Comparison of ENCODE assay signal across 8 cellular contexts in genomic region chr13:63636231-63636993, GRCh38.
A peak's percentile ranks its signal among the peaks of the same experiment; 100 is the strongest.
DNase-seq lines count a peak whose midpoint lies in the region; ATAC-seq and TF ChIP-seq lines count a peak whose summit lies in the region.

No MANE protein-coding gene starts in this region.

- no peaks in the 10 kb centered on the region for H3K4me1 Mint-ChIP-seq in effector memory CD8-positive, alpha-beta T cell (ENCODE audit: low read depth in 2 of 2)

- no peak for TF ChIP-seq POLR2A in tibial nerve (IDR thresholded peaks at IDR 0.05)

- DNase-seq in NCI-H748 (lab: John Stamatoyannopoulos, UW; ENCODE audit: unreplicated experiment) (peak; percentile 89), epithelial cell of esophagus (ENCODE audit: low read depth) (no peak), NCI-H128 (lab: John Stamatoyannopoulos, UW; ENCODE audit: unreplicated experiment) (no peak), cardiac septum (ENCODE audit: low spot score) (no peak), tibial nerve (ENCODE audit: low spot score in 2 of 2) (no peak)
- DNase-seq in effector memory CD8-positive, alpha-beta T cell, result no peak

- TF ChIP-seq CTCF in epithelial cell of esophagus (IDR thresholded peaks at IDR 0.05; ENCODE audit: insufficient read depth, low read depth, low read length, missing control alignments) (peak; percentile 9), tibial nerve (IDR thresholded peaks at IDR 0.05) (no peak)

- no peaks in the 10 kb centered on the region for H3K36me3 Mint-ChIP-seq in effector memory CD8-positive, alpha-beta T cell (ENCODE audit: insufficient read depth)

- no peaks in the 10 kb centered on the region for H3K36me3 ChIP-seq in tibial nerve

- H3K4me3 ChIP-seq in epithelial cell of esophagus (ENCODE audit: low read length) (no peak overlapping the region), tibial nerve (peak overlapping the region in 2 of 4 donors; percentile 2)

- peaks cover 0 to 3% (median 0%) of the 10 kb centered on the region in 4 donors for H3K4me1 ChIP-seq in tibial nerve

- no peak overlapping the region for H3K27ac Mint-ChIP-seq in effector memory CD8-positive, alpha-beta T cell

- intact Hi-C loops in cardiac septum (cut with DNase I), result no loop called here

- TF ChIP-seq EP300 in tibial nerve (IDR thresholded peaks at IDR 0.05), result no peak

- H3K9me3 Mint-ChIP-seq in effector memory CD8-positive, alpha-beta T cell, result peaks cover 0 to 6% of the 10 kb centered on the region in 2 donors

- no peaks in the 10 kb centered on the region for H3K27me3 Mint-ChIP-seq in effector memory CD8-positive, alpha-beta T cell

- H3K4me3 Mint-ChIP-seq in effector memory CD8-positive, alpha-beta T cell, result peak overlapping the region in 1 of 2 donors; percentile 64

- ATAC-seq in GM18508 (IDR thresholded peaks at IDR 0.05; ENCODE audit: insufficient read depth, unreplicated experiment) (peak; percentile 45), HG02759 (IDR thresholded peaks at IDR 0.05; ENCODE audit: unreplicated experiment) (peak; percentile 76)
- ATAC-seq in effector memory CD8-positive, alpha-beta T cell (replicated peaks), result no peak

- no peak overlapping the region for H3K27ac ChIP-seq in tibial nerve

- H3K9me3 ChIP-seq in tibial nerve, result no peaks in the 10 kb centered on the region

- 54% methylated on average over 6 of the region's 6 CpGs for WGBS in tibial nerve, 2 donors

- no peaks in the 10 kb centered on the region for H3K27me3 ChIP-seq in tibial nerve
